ENCODE assay signal across 8 cellular contexts in genomic region chr1:89855413-89856123, GRCh38. TPM values are rescaled to one million over a fixed set of nuclear protein-coding genes. Genes with fewer than 3 reads are reported as not detected.
DNase-seq lines count a peak whose midpoint lies in the region; ATAC-seq and TF ChIP-seq lines count a peak whose summit lies in the region.

No MANE protein-coding gene starts in this region.

- dilution Hi-C loops in mammary epithelial cell (cut with HindIII; ENCODE audit: low sequenced_read_pairs) = no loop called here

- H2AFZ ChIP-seq in mammary epithelial cell (ENCODE audit: low read depth, low read length) (peak overlapping the region; percentile 2), GM23338 (no peak overlapping the region)

- H3K36me3 ChIP-seq in mammary epithelial cell (ENCODE audit: insufficient read depth, low read length) (peaks cover 4% of the 10 kb centered on the region), GM23338 (ENCODE audit: insufficient read depth) (peaks cover 10% of the 10 kb centered on the region), left lung (no peaks in the 10 kb centered on the region)

- H3K79me2 ChIP-seq in mammary epithelial cell (ENCODE audit: insufficient read depth, low read length) (peaks cover 70% of the 10 kb centered on the region), GM23338 (replicated peaks; ENCODE audit: insufficient read depth) (peaks cover 25% of the 10 kb centered on the region)

- in situ Hi-C loops in mammary epithelial cell (cut with MboI; ENCODE audit: low sequenced_read_pairs in 2 of 2) = no loop called here

- no peaks in the 10 kb centered on the region for H3K9me2 ChIP-seq in GM23338 (ENCODE audit: insufficient read depth)

- no peaks in the 10 kb centered on the region for H3K4me1 Mint-ChIP-seq in GM23338

- H3K9me3 Mint-ChIP-seq in GM23338 = no peaks in the 10 kb centered on the region

- H3K27ac Mint-ChIP-seq in GM23338 = no peak overlapping the region

- H3K9me3 ChIP-seq in mammary epithelial cell (replicated peaks; ENCODE audit: insufficient read depth, low read length) = no peaks in the 10 kb centered on the region
- H3K9me3 ChIP-seq in left lung = no peaks in the 10 kb centered on the region

- H3F3A ChIP-seq in GM23338 (replicated peaks; ENCODE audit: low read depth) = no peaks in the 10 kb centered on the region

- intact Hi-C loops in mammary epithelial cell (cut with micrococcal nuclease) (loop anchor here (2.0 kb wide), 1 partner anchor 35 kb away; no protein-coding TSS in a partner anchor), left lung (cut with DNase I) (no loop called here)

- CTCF ChIA-PET in mammary epithelial cell (lab: Charles Lee; ENCODE audit: low non-redundant PET) = interaction anchor here (0.7 kb wide), 1 partner anchor 34 kb away, joined by 6 read pairs; no protein-coding TSS in a partner anchor

- H3K4me2 ChIP-seq in mammary epithelial cell (ENCODE audit: insufficient read depth, low read depth, low read length) (peak overlapping the region; percentile 68), GM23338 (no peak overlapping the region)

- TF ChIP-seq CTCF in mammary epithelial cell (conservative IDR thresholded peaks at IDR 0.05 in 1 of 2, IDR thresholded peaks at IDR 0.05 in 1 of 2; ENCODE audit: extremely low read depth in 1 of 2, insufficient read depth in 1 of 2, low read depth in 1 of 2, low read length in 2 of 2) (no peak), GM23338 (conservative IDR thresholded peaks at IDR 0.05; ENCODE audit: low read depth in 2 of 2) (no peak), left lung (IDR thresholded peaks at IDR 0.05) (no peak)

- H3K27me3 Mint-ChIP-seq in GM23338 (ENCODE audit: insufficient read depth, low read depth, poor library complexity) = peaks cover 3% of the 10 kb centered on the region

- ATAC-seq in GM19328 (IDR thresholded peaks at IDR 0.05; ENCODE audit: unreplicated experiment) (peak; percentile 79), HG03378 (IDR thresholded peaks at IDR 0.05; ENCODE audit: unreplicated experiment) (peak; percentile 92), GM23338 (no peak), left lung (no peak)

- DNase-seq in AG08395 (ENCODE audit: low spot score) (peak; percentile 63), mammary epithelial cell (peak; percentile 74), GF-D8 (lab: John Stamatoyannopoulos, UW) (no peak), GM23338 (ENCODE audit: low spot score) (no peak), left lung (no peak)
- DNase-seq in stimulated activated CD4-positive, alpha-beta T cell treated with anti-CD3 and anti-CD28 coated beads, Interleukin-2, amount 100 ng/mL, for 48 hours = no peak

- H3K36me3 Mint-ChIP-seq in GM23338 (ENCODE audit: low read depth) = peaks cover 5% of the 10 kb centered on the region; the same call in 2 of the 3 replicates

- H3K9ac ChIP-seq in mammary epithelial cell (ENCODE audit: insufficient read depth, low read length) = peak overlapping the region; percentile 35

- WGBS in mammary epithelial cell (ENCODE audit: low coverage, missing lambda C conversion rate) = 21% methylated on average over 2 of the region's 2 CpGs

- H3K4me3 Mint-ChIP-seq in GM23338 = no peak overlapping the region

- TSS peak; percentile 41 for BruUV-seq in mammary epithelial cell (replicated peaks; lab: Mats Ljungman, UMichigan)

- H3K4me3 ChIP-seq in mammary epithelial cell (replicated peaks in 1 of 3; ENCODE audit: insufficient read depth in 1 of 3, low read depth in 2 of 3, low read length in 3 of 3) (peak overlapping the region in 2 of 3 experiments; percentile 10 to 21), GM23338 (no peak overlapping the region), left lung (no peak overlapping the region)

- peaks cover 15% of the 10 kb centered on the region for H3K4me1 ChIP-seq in mammary epithelial cell (ENCODE audit: insufficient read depth, low read length)
- no peaks in the 10 kb centered on the region for H3K4me1 ChIP-seq in GM23338 (ENCODE audit: insufficient read depth)
- no peaks in the 10 kb centered on the region for H3K4me1 ChIP-seq in left lung

- H4K20me1 ChIP-seq in mammary epithelial cell (ENCODE audit: insufficient read depth, low read length) = no peaks in the 10 kb centered on the region
- H4K20me1 ChIP-seq in GM23338 (replicated peaks; ENCODE audit: insufficient read depth) = peaks cover 4% of the 10 kb centered on the region; the same call in 1 of the 2 replicates

- H3K27ac ChIP-seq in mammary epithelial cell (ENCODE audit: insufficient read depth, low read depth, low read length) = peak overlapping the region; percentile 88
- no peak overlapping the region for H3K27ac ChIP-seq in GM23338 (ENCODE audit: low read depth)
- no peak overlapping the region for H3K27ac ChIP-seq in left lung

- no peaks in the 10 kb centered on the region for H3K27me3 ChIP-seq in mammary epithelial cell (ENCODE audit: insufficient read depth, low read length)
- no peaks in the 10 kb centered on the region for H3K27me3 ChIP-seq in GM23338 (ENCODE audit: insufficient read depth)
- no peaks in the 10 kb centered on the region for H3K27me3 ChIP-seq in left lung

TF ChIP-seq in GM23338, 12 proteins besides CTCF, POLR2A, EP300 and RAD21 (continues in another document):
- TF ChIP-seq ZNF462 (CRISPR knock-in tag; IDR thresholded peaks at IDR 0.05) = no peak

RNA-seq across cellular contexts. Expression of gene LRRC8D, which starts 34.7 kb away (rescaled TPM):
- total RNA-seq in mammary epithelial cell = 10 to 100 TPM; 39.5 to 47.7 TPM
- polyA plus RNA-seq in mammary epithelial cell = 44.9 TPM
- 20.7 TPM for polyA minus RNA-seq in mammary epithelial cell
- total RNA-seq in GM23338 (2014; rRNA removed; shearing (Covaris generic)) = 48.1 and 48.8 TPM in 2 replicates
- 22.4 and 23.6 TPM in 2 replicates for polyA plus RNA-seq in GM23338 (2016; fragmentation: Nextera tagmentation; extraction: Ambion mirVana)
- total RNA-seq in left lung = 10 to 100 TPM; 14.3 to 23.6 TPM

Comparison
In these comparisons a context has a peak if more than half of its experiments do, and no peak if none do; other contexts are left out.
1. DNase-seq: peak in AG08395 (single experiment) and mammary epithelial cell (single experiment); none in stimulated activated CD4-positive, alpha-beta T cell treated with anti-CD3 and anti-CD28 coated beads, Interleukin-2, amount 100 ng/mL, for 48 hours (0 of 2), GF-D8 (single experiment), GM23338 (single experiment) and left lung (0 of 2).
2. ATAC-seq: peak in GM19328 (single experiment) and HG03378 (single experiment); none in GM23338 (single experiment) and left lung (single experiment).
3. H3K4me3 ChIP-seq: peak in mammary epithelial cell (2 of 3); none in GM23338 (single experiment) and left lung (0 of 2).